ENCODE assay signal across 20 cellular contexts in genomic region chr3:155010416-155010815, GRCh38.
"Had no signal": no experiment of that assay in that cellular context is flagged by ENCODE, and none has a peak within 500 bp of the region (broad histone marks: within the 10 kb centered on the region; RNA-seq: fewer than 3 reads in every experiment).

No MANE protein-coding gene starts in this region.

- H3K4me3 ChIP-seq: MG63 had no signal

- H3K27me3 ChIP-seq: MG63 had no signal

- ATAC-seq: activated T-cell treated with anti-CD3 and anti-CD28 coated beads, Interleukin-2, amount 50 U/mL, for 4 hours; PC-3; T-cell had no signal

- H3K36me3 ChIP-seq: MG63 had no signal

- H3K4me3 Mint-ChIP-seq: activated B cell treated with CpG ODN at 0.5 μM for 24 hours; activated CD4-positive, alpha-beta T cell treated with anti-CD3 and anti-CD28 coated beads, Interleukin-2, amount 10 ng/mL, durations not matched to agents 24 days and 14 days; activated naive CD4-positive, alpha-beta T cell treated with anti-CD3 and anti-CD28 coated beads, Interleukin-2, amount 10 ng/mL, durations not matched to agents 7 days and 5 days; activated naive CD8-positive, alpha-beta T cell treated with anti-CD3 and anti-CD28 coated beads for 36 hours; activated T-cell treated with anti-CD3 and anti-CD28 coated beads, Interleukin-2, amount 50 U/mL, for 4 hours; T-cell had no signal

- H3K9me3 Mint-ChIP-seq: activated CD4-positive, alpha-beta T cell treated with anti-CD3 and anti-CD28 coated beads, Interleukin-2, amount 10 ng/mL, durations not matched to agents 24 days and 14 days; activated T-cell treated with anti-CD3 and anti-CD28 coated beads, Interleukin-2, amount 50 U/mL, for 4 hours had no signal

- H3K27me3 Mint-ChIP-seq: activated B cell treated with CpG ODN at 0.5 μM for 24 hours; activated CD4-positive, alpha-beta T cell treated with anti-CD3 and anti-CD28 coated beads, Interleukin-2, amount 10 ng/mL, durations not matched to agents 24 days and 14 days; activated naive CD4-positive, alpha-beta T cell treated with anti-CD3 and anti-CD28 coated beads, Interleukin-2, amount 10 ng/mL, durations not matched to agents 7 days and 5 days; activated naive CD8-positive, alpha-beta T cell treated with anti-CD3 and anti-CD28 coated beads for 36 hours had no signal

- H3K9me3 ChIP-seq: MG63 had no signal

- H3K4me1 Mint-ChIP-seq: activated B cell treated with CpG ODN at 0.5 μM for 24 hours; activated CD4-positive, alpha-beta T cell treated with anti-CD3 and anti-CD28 coated beads, Interleukin-2, amount 10 ng/mL, durations not matched to agents 24 days and 14 days; activated naive CD4-positive, alpha-beta T cell treated with anti-CD3 and anti-CD28 coated beads, Interleukin-2, amount 10 ng/mL, durations not matched to agents 7 days and 5 days; activated naive CD8-positive, alpha-beta T cell treated with anti-CD3 and anti-CD28 coated beads for 36 hours; T-cell had no signal

- DNase-seq: activated B cell treated with CpG ODN at 0.5 μM for 24 hours; activated CD4-positive, alpha-beta T cell treated with anti-CD3 and anti-CD28 coated beads for 1 hour; activated CD4-positive, alpha-beta T cell treated with anti-CD3 and anti-CD28 coated beads, Interleukin-2, amount 10 ng/mL, durations not matched to agents 24 days and 14 days; activated CD4-positive, alpha-beta T cell treated with anti-CD3 and anti-CD28 coated beads, Interleukin-2, amount 50 U/mL, for 48 hours; activated gamma-delta T cell; activated naive CD4-positive, alpha-beta T cell treated with anti-CD3 and anti-CD28 coated beads, Interleukin-2, amount 10 ng/mL, durations not matched to agents 7 days and 5 days; activated naive CD8-positive, alpha-beta T cell treated with anti-CD3 and anti-CD28 coated beads for 36 hours; activated T-cell treated with anti-CD3 and anti-CD28 coated beads, Interleukin-2, amount 50 U/mL, for 4 hours; MG63; MV-4-11; NCI-H1092 treated with DMSO at 0.1 percent for 48 hours; NCI-H1436; NCI-H1694 treated with DMSO at 0.1 percent for 48 hours; NCI-H2081; NCI-H510A treated with DMSO at 0.1 percent for 48 hours; PC-3; SHP77 treated with DMSO at 0.1 percent for 48 hours; T-cell; T-helper 2 cell; T1000 had no signal

- H3K36me3 Mint-ChIP-seq: activated naive CD4-positive, alpha-beta T cell treated with anti-CD3 and anti-CD28 coated beads, Interleukin-2, amount 10 ng/mL, durations not matched to agents 7 days and 5 days; activated naive CD8-positive, alpha-beta T cell treated with anti-CD3 and anti-CD28 coated beads for 36 hours; T-cell had no signal

- H3K27ac Mint-ChIP-seq: activated B cell treated with CpG ODN at 0.5 μM for 24 hours; activated CD4-positive, alpha-beta T cell treated with anti-CD3 and anti-CD28 coated beads, Interleukin-2, amount 10 ng/mL, durations not matched to agents 24 days and 14 days; activated naive CD4-positive, alpha-beta T cell treated with anti-CD3 and anti-CD28 coated beads, Interleukin-2, amount 10 ng/mL, durations not matched to agents 7 days and 5 days; activated naive CD8-positive, alpha-beta T cell treated with anti-CD3 and anti-CD28 coated beads for 36 hours; T-cell had no signal
